8 cellular contexts compared by ENCODE assay signal in the genomic region with DNA sequence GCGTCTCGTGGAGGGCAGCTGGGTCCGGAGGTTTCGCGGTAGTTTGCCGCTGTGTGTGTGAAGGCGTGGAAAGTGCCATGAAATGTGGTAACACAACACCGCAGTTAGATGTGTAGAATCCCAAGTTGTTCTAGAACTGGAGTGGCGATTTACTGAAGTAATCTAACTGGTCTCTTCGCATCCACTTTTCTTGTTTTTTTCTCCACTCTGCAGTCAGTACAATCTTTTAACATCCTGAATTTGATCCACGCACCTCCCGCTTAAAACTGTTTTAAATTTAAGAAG. TPM values are rescaled to one million over a fixed set of nuclear protein-coding genes. Genes with fewer than 3 reads are reported as not detected.
DNase-seq lines count a peak whose midpoint lies in the region; FAIRE-seq and TF ChIP-seq lines count a peak whose summit lies in the region.

No MANE protein-coding gene starts in this region.

- TF ChIP-seq POLR2A in GM12892 (IDR thresholded peaks at IDR 0.05; ENCODE audit: low read depth, low read length): no peak; the same call in 1 of the 2 replicates

- peaks cover 9 to 27% (median 18%) of the 10 kb centered on the region in 11 experiments for H3K9me3 ChIP-seq in BLaER1 treated with 17β-estradiol and CSF1 and Interleukin-3, amounts not matched to agents 10 nM and 100 nM (replicated peaks in 1 of 11)
- no peaks in the 10 kb centered on the region for H3K9me3 ChIP-seq in mucosa of rectum (ENCODE audit: control insufficient read depth in 2 of 2, low read length in 2 of 2)

- TF ChIP-seq CTCF in bronchial epithelial cell (IDR thresholded peaks at IDR 0.05; ENCODE audit: insufficient read depth, low read length, severe bottlenecking): no peak

- H3K36me3 ChIP-seq in BLaER1 treated with 17β-estradiol and CSF1 and Interleukin-3, amounts not matched to agents 10 nM and 100 nM: peaks cover 4 to 21% (median 15%) of the 10 kb centered on the region in 11 experiments
- H3K36me3 ChIP-seq in bronchial epithelial cell (ENCODE audit: control insufficient read depth, insufficient read depth, low read length) (no peaks in the 10 kb centered on the region), mucosa of rectum (ENCODE audit: control insufficient read depth in 2 of 2, insufficient read depth in 2 of 2, low read length in 2 of 2) (peaks cover 0 to 2% of the 10 kb centered on the region in 2 donors)

- H3K27me3 ChIP-seq in BLaER1 treated with 17β-estradiol and CSF1 and Interleukin-3, amounts not matched to agents 10 nM and 100 nM: no peaks in the 10 kb centered on the region
- H3K27me3 ChIP-seq in bronchial epithelial cell (ENCODE audit: control insufficient read depth, insufficient read depth, low read length) (no peaks in the 10 kb centered on the region), mucosa of rectum (ENCODE audit: control insufficient read depth in 2 of 2, insufficient read depth in 2 of 2, low read length in 2 of 2) (no peaks in the 10 kb centered on the region)

- peak overlapping the region; percentile 85 to 97 (median 90) for H3K9ac ChIP-seq in BLaER1 treated with 17β-estradiol and CSF1 and Interleukin-3, amounts not matched to agents 10 nM and 100 nM
- H3K9ac ChIP-seq in mucosa of rectum (ENCODE audit: low read depth in 1 of 2, low read length in 2 of 2): peak overlapping the region; percentile 84 to 98

- DNase-seq in Jurkat, Clone E6-1 (ENCODE audit: low read depth, low spot score): no peak
- DNase-seq in bronchial epithelial cell (ENCODE audit: low read depth) (peak; percentile 20), NCI-H128 (lab: John Stamatoyannopoulos, UW; ENCODE audit: unreplicated experiment) (no peak), hypothalamus (lab: John Stamatoyannopoulos, UW) (no peak), NCI-H345 treated with DMSO at 0.1 percent for 48 hours (lab: John Stamatoyannopoulos, UW; ENCODE audit: unreplicated experiment) (no peak), GM12892 (ENCODE audit: insufficient read length) (no peak)

- H3K4me2 ChIP-seq in BLaER1 treated with 17β-estradiol and CSF1 and Interleukin-3, amounts not matched to agents 10 nM and 100 nM: peak overlapping the region; percentile 89 to 98 (median 95)

- H3K4me3 ChIP-seq in BLaER1 treated with 17β-estradiol and CSF1 and Interleukin-3, amounts not matched to agents 10 nM and 100 nM: peak overlapping the region; percentile 81 to 97 (median 88)
- peak overlapping the region; percentile 96 for H3K4me3 ChIP-seq in Jurkat, Clone E6-1 (ENCODE audit: low read length)
- H3K4me3 ChIP-seq in bronchial epithelial cell (ENCODE audit: low read depth, low read length): peak overlapping the region; percentile 73
- peak overlapping the region; percentile 99 to 100 for H3K4me3 ChIP-seq in mucosa of rectum (ENCODE audit: low read length in 2 of 2)

- peaks cover 16 to 29% (median 21%) of the 10 kb centered on the region in 10 experiments for H3K4me1 ChIP-seq in BLaER1 treated with 17β-estradiol and CSF1 and Interleukin-3, amounts not matched to agents 10 nM and 100 nM
- H3K4me1 ChIP-seq in mucosa of rectum (ENCODE audit: control insufficient read depth in 2 of 2, insufficient read depth in 2 of 2, low read length in 2 of 2): peaks cover 6 to 12% of the 10 kb centered on the region in 2 donors

- H3K27ac ChIP-seq in BLaER1 treated with 17β-estradiol and CSF1 and Interleukin-3, amounts not matched to agents 10 nM and 100 nM: peak overlapping the region; percentile 89 to 99 (median 94)
- peak overlapping the region; percentile 97 for H3K27ac ChIP-seq in mucosa of rectum (ENCODE audit: low read depth in 2 of 2, low read length in 2 of 2)

- FAIRE-seq in bronchial epithelial cell (lab: Jason Lieb, UNC) (no peak), GM12892 (lab: Jason Lieb, UNC) (no peak)

- H4K20me1 ChIP-seq in BLaER1 treated with 17β-estradiol and CSF1 and Interleukin-3, amounts not matched to agents 10 nM and 100 nM: peaks cover 0 to 9% (median 0%) of the 10 kb centered on the region in 11 experiments; a peak in 4 of 22 replicates

RNA-seq across cellular contexts. Expression of a gene that starts 0.5 kb away (rescaled TPM):
- polyA plus RNA-seq in Jurkat, Clone E6-1 (2012; ENCODE audit: insufficient read depth, insufficient read length): 19.9 TPM
- total RNA-seq in bronchial epithelial cell: 22.4 TPM in 2 replicates
- polyA plus RNA-seq in GM12892 (2012; ENCODE audit: missing spikeins): 11.4 TPM

RNA-seq across cellular contexts. Expression of a gene that starts 0.7 kb away (rescaled TPM):
- polyA plus RNA-seq in Jurkat, Clone E6-1 (2012; ENCODE audit: insufficient read depth, insufficient read length): 19.1 TPM
- total RNA-seq in bronchial epithelial cell: 22.5 and 31.1 TPM in 2 replicates
- polyA plus RNA-seq in GM12892 (2012; ENCODE audit: missing spikeins): 23.8 TPM
